In the genomic region with DNA sequence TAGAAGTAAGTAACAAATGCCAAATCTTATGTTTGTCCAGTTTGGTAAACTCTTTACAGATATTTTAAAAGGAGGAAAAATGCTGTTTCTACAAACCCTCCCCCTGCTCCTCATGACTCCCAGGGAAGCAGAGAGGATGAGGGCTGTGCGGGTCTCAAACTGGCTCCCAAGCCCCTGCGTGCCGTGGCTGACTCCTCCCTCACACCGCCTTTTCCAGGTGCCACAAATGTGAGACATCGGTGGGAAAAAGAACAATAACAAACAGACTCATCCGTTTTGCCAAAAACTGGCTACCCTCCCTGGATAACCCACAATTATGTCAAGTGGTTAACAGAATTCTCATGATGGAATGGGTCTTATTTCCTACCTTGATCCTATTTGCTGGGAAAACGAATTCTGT, we compare ENCODE assay signal across 12 cellular contexts.
DNase-seq lines count a peak whose midpoint lies in the region; ATAC-seq and TF ChIP-seq lines count a peak whose summit lies in the region.
"Had no signal": no experiment of that assay in that cellular context is flagged by ENCODE, and none has a peak within 500 bp of the region (broad histone marks: within the 10 kb centered on the region; RNA-seq: fewer than 3 reads in every experiment).

No MANE protein-coding gene starts in this region.

- no peak for TF ChIP-seq CTCF in coronary artery (IDR thresholded peaks at IDR 0.05)

- H3K9me3 ChIP-seq in BLaER1 treated with 17β-estradiol and CSF1 and Interleukin-3, amounts not matched to agents 10 nM and 100 nM (replicated peaks in 1 of 11), result no peaks in the 10 kb centered on the region
- no peaks in the 10 kb centered on the region for H3K9me3 ChIP-seq in MG63

- peaks cover 0 to 34% (median 0%) of the 10 kb centered on the region in 11 experiments; a peak in 5 of 22 replicates for H3K27me3 ChIP-seq in BLaER1 treated with 17β-estradiol and CSF1 and Interleukin-3, amounts not matched to agents 10 nM and 100 nM
- H3K27me3 ChIP-seq in MG63, result peaks cover 2% of the 10 kb centered on the region; the same call in 1 of the 2 replicates

- peak overlapping the region in 2 of 10 experiments; percentile 8 to 23; a peak in 2 of 20 replicates for H3K4me3 ChIP-seq in BLaER1 treated with 17β-estradiol and CSF1 and Interleukin-3, amounts not matched to agents 10 nM and 100 nM
- H3K4me3 ChIP-seq in coronary artery (no peak overlapping the region), MG63 (no peak overlapping the region)
- H3K4me3 ChIP-seq: GM12878, GM23248 had no signal

- H3K4me2 ChIP-seq in BLaER1 treated with 17β-estradiol and CSF1 and Interleukin-3, amounts not matched to agents 10 nM and 100 nM, result peak overlapping the region in 9 of 11 experiments; percentile 52 to 86 (median 82); a peak in 17 of 22 replicates

- ATAC-seq in sciatic nerve (no peak), HG02884 (IDR thresholded peaks at IDR 0.05; ENCODE audit: unreplicated experiment) (no peak)
- ATAC-seq: GM12878, HCT116 had no signal

- peak; percentile 58 for DNase-seq in Daoy (ENCODE audit: low read depth)
- peak; percentile 38 for DNase-seq in coronary artery (ENCODE audit: low spot score)
- peak; percentile 15 for DNase-seq in sciatic nerve (ENCODE audit: low spot score)
- no peak for DNase-seq in MG63
- DNase-seq: CD4-positive, CD25-positive, alpha-beta regulatory T cell; DMS 273 treated with DMSO at 0.1 percent for 48 hours; GM23248; IMR-90 had no signal

- intact Hi-C loops in sciatic nerve (cut with DNase I), result no loop called here

- H3K9ac ChIP-seq in BLaER1 treated with 17β-estradiol and CSF1 and Interleukin-3, amounts not matched to agents 10 nM and 100 nM, result peak overlapping the region in 4 of 11 experiments; percentile 20 to 59 (median 50); a peak in 6 of 22 replicates
- H3K9ac ChIP-seq: GM23248 had no signal

- H3K27ac ChIP-seq in BLaER1 treated with 17β-estradiol and CSF1 and Interleukin-3, amounts not matched to agents 10 nM and 100 nM, result peak overlapping the region in 3 of 11 experiments; percentile 47 to 59 (median 49); a peak in 7 of 22 replicates
- H3K27ac ChIP-seq in coronary artery, result no peak overlapping the region
- H3K27ac ChIP-seq: GM23248 had no signal

- H3K36me3 ChIP-seq in BLaER1 treated with 17β-estradiol and CSF1 and Interleukin-3, amounts not matched to agents 10 nM and 100 nM, result no peaks in the 10 kb centered on the region
- no peaks in the 10 kb centered on the region for H3K36me3 ChIP-seq in MG63

- peaks cover 8 to 93% (median 81%) of the 10 kb centered on the region in 10 experiments; a peak in 19 of 20 replicates for H3K4me1 ChIP-seq in BLaER1 treated with 17β-estradiol and CSF1 and Interleukin-3, amounts not matched to agents 10 nM and 100 nM

- H4K20me1 ChIP-seq in BLaER1 treated with 17β-estradiol and CSF1 and Interleukin-3, amounts not matched to agents 10 nM and 100 nM, result no peaks in the 10 kb centered on the region; a peak in 1 of 22 replicates
